ENCODE assay signal across 9 cellular contexts in genomic region chr17:77182205-77182604, GRCh38. TPM values are rescaled to one million over a fixed set of nuclear protein-coding genes. Genes with fewer than 3 reads are reported as not detected.
DNase-seq lines count a peak whose midpoint lies in the region; ATAC-seq and TF ChIP-seq lines count a peak whose summit lies in the region.
"Had no signal": no experiment of that assay in that cellular context is flagged by ENCODE, and none has a peak within 500 bp of the region (broad histone marks: within the 10 kb centered on the region; RNA-seq: fewer than 3 reads in every experiment).

No MANE protein-coding gene starts in this region.

- no peak for TF ChIP-seq CTCF in OCI-LY1 (IDR thresholded peaks at IDR 0.05; ENCODE audit: low read length)

- ATAC-seq in stimulated activated naive B cell treated with anti-CD40 and anti-IgM and Interleukin-4, amounts not matched to agents 10 μg/mL and 1 μg/mL and 100 μg/mL, for 72 hours (replicated peaks) = no peak
- ATAC-seq in HG03097 (IDR thresholded peaks at IDR 0.05; ENCODE audit: low FRiP score, unreplicated experiment) (no peak), GM18505 (IDR thresholded peaks at IDR 0.05; ENCODE audit: unreplicated experiment) (no peak)

- peaks cover 64% of the 10 kb centered on the region for H3K4me1 ChIP-seq in OCI-LY1 (ENCODE audit: insufficient read depth, low read length, severe bottlenecking)

- peaks cover 29% of the 10 kb centered on the region for H3K36me3 ChIP-seq in OCI-LY1 (ENCODE audit: insufficient read depth, low read length)

- no peak overlapping the region for H3K4me3 ChIP-seq in OCI-LY1 (ENCODE audit: low read depth, low read length, poor library complexity, severe bottlenecking)

- H3K27ac Mint-ChIP-seq in activated CD4-positive, alpha-beta T cell treated with anti-CD3 and anti-CD28 coated beads, Interleukin-2, amount 10 ng/mL, durations not matched to agents 7 days and 5 days = peak overlapping the region; percentile 81
- peak overlapping the region; percentile 61 for H3K27ac Mint-ChIP-seq in dendritic cell treated with granulocyte-macrophage colony-stimulating factor and Interleukin-4, amounts not matched to agents 40 ng/mL and 50 ng/mL, for 4 days
- peak overlapping the region; percentile 38 for H3K27ac Mint-ChIP-seq in stimulated activated naive B cell treated with anti-CD40 and anti-IgM and Interleukin-4, amounts not matched to agents 10 μg/mL and 1 μg/mL and 100 μg/mL, for 72 hours

- H3K4me1 Mint-ChIP-seq in activated CD4-positive, alpha-beta T cell treated with anti-CD3 and anti-CD28 coated beads, Interleukin-2, amount 10 ng/mL, durations not matched to agents 7 days and 5 days = peaks cover 29% of the 10 kb centered on the region
- peaks cover 45% of the 10 kb centered on the region for H3K4me1 Mint-ChIP-seq in dendritic cell treated with granulocyte-macrophage colony-stimulating factor and Interleukin-4, amounts not matched to agents 40 ng/mL and 50 ng/mL, for 4 days (ENCODE audit: low read depth)
- H3K4me1 Mint-ChIP-seq in stimulated activated naive B cell treated with anti-CD40 and anti-IgM and Interleukin-4, amounts not matched to agents 10 μg/mL and 1 μg/mL and 100 μg/mL, for 72 hours = peaks cover 18 to 28% of the 10 kb centered on the region in 2 donors

- H3K27ac ChIP-seq in OCI-LY1 (ENCODE audit: low read depth, low read length, poor library complexity, severe bottlenecking) = no peak overlapping the region

- intact Hi-C loops in dendritic cell treated with granulocyte-macrophage colony-stimulating factor and Interleukin-4, amounts not matched to agents 40 ng/mL and 50 ng/mL, for 4 days (cut with micrococcal nuclease) = no loop called here

- peaks cover 25% of the 10 kb centered on the region for H3K36me3 Mint-ChIP-seq in activated CD4-positive, alpha-beta T cell treated with anti-CD3 and anti-CD28 coated beads, Interleukin-2, amount 10 ng/mL, durations not matched to agents 7 days and 5 days (ENCODE audit: low read depth)
- H3K36me3 Mint-ChIP-seq in dendritic cell treated with granulocyte-macrophage colony-stimulating factor and Interleukin-4, amounts not matched to agents 40 ng/mL and 50 ng/mL, for 4 days (ENCODE audit: low read depth) = peaks cover 47% of the 10 kb centered on the region
- peaks cover 15 to 17% of the 10 kb centered on the region in 2 donors for H3K36me3 Mint-ChIP-seq in stimulated activated naive B cell treated with anti-CD40 and anti-IgM and Interleukin-4, amounts not matched to agents 10 μg/mL and 1 μg/mL and 100 μg/mL, for 72 hours

- H3K4me2 ChIP-seq in OCI-LY1 (ENCODE audit: low read length) = peak overlapping the region; percentile 2; the same call in 1 of the 2 replicates

- H3K9ac ChIP-seq in OCI-LY1 (ENCODE audit: low read length) = no peak overlapping the region

- H2AFZ ChIP-seq in OCI-LY1 (ENCODE audit: low read length) = no peak overlapping the region

- H4K20me1 ChIP-seq in OCI-LY1 (ENCODE audit: insufficient read depth, low read length) = no peaks in the 10 kb centered on the region

- no peaks in the 10 kb centered on the region for H3K27me3 Mint-ChIP-seq in activated CD4-positive, alpha-beta T cell treated with anti-CD3 and anti-CD28 coated beads, Interleukin-2, amount 10 ng/mL, durations not matched to agents 7 days and 5 days
- no peaks in the 10 kb centered on the region for H3K27me3 Mint-ChIP-seq in dendritic cell treated with granulocyte-macrophage colony-stimulating factor and Interleukin-4, amounts not matched to agents 40 ng/mL and 50 ng/mL, for 4 days
- H3K27me3 Mint-ChIP-seq in stimulated activated naive B cell treated with anti-CD40 and anti-IgM and Interleukin-4, amounts not matched to agents 10 μg/mL and 1 μg/mL and 100 μg/mL, for 72 hours = no peaks in the 10 kb centered on the region

- no peaks in the 10 kb centered on the region for H3K9me3 ChIP-seq in OCI-LY1 (ENCODE audit: low read length)

- H3K9me2 ChIP-seq in OCI-LY1 (ENCODE audit: low read depth, low read length) = no peaks in the 10 kb centered on the region

- POLR2A ChIA-PET in activated CD4-positive, alpha-beta T cell treated with anti-CD3 and anti-CD28 coated beads, Interleukin-2, amount 10 ng/mL, durations not matched to agents 7 days and 5 days (lab: Charles Lee) = no interaction called here

- TF ChIP-seq POLR2A in GM18505 (IDR thresholded peaks at IDR 0.05; ENCODE audit: borderline replicate concordance, extremely low read depth, insufficient read depth, insufficient read length) = no peak

- no peak for DNase-seq in activated CD4-positive, alpha-beta T cell treated with anti-CD3 and anti-CD28 coated beads, Interleukin-2, amount 10 ng/mL, durations not matched to agents 7 days and 5 days
- no peak for DNase-seq in activated CD4-positive, alpha-beta T cell treated with anti-CD3 and anti-CD28 coated beads for 1 hour
- no peak for DNase-seq in stimulated activated naive B cell treated with anti-CD40 and anti-IgM and Interleukin-4, amounts not matched to agents 10 μg/mL and 1 μg/mL and 100 μg/mL, for 72 hours
- no peak for DNase-seq in DMS 273 treated with DMSO at 0.1 percent for 48 hours (lab: John Stamatoyannopoulos, UW)
- DNase-seq: RPMI8226 had no signal

- H3K27me3 ChIP-seq in OCI-LY1 (ENCODE audit: insufficient read depth, low read length) = no peaks in the 10 kb centered on the region

- CTCF ChIA-PET in activated CD4-positive, alpha-beta T cell treated with anti-CD3 and anti-CD28 coated beads, Interleukin-2, amount 10 ng/mL, durations not matched to agents 7 days and 5 days (lab: Charles Lee) = interaction anchor here (0.9 to 1.9 kb wide), 5 partner anchors 9 to 26 kb away, joined by 3 to 6 read pairs (median 4); no protein-coding TSS in a partner anchor

- H3K79me2 ChIP-seq in OCI-LY1 (ENCODE audit: insufficient read depth, low read length) = peaks cover 40% of the 10 kb centered on the region

- H3F3A ChIP-seq in OCI-LY1 (ENCODE audit: insufficient read depth, low read length) = 0 out of 2 replicates have a peak, but pooled peaks cover under 1% of the 10 kb centered on the region

- no peaks in the 10 kb centered on the region for H3K9me3 Mint-ChIP-seq in activated CD4-positive, alpha-beta T cell treated with anti-CD3 and anti-CD28 coated beads, Interleukin-2, amount 10 ng/mL, durations not matched to agents 7 days and 5 days
- H3K9me3 Mint-ChIP-seq in dendritic cell treated with granulocyte-macrophage colony-stimulating factor and Interleukin-4, amounts not matched to agents 40 ng/mL and 50 ng/mL, for 4 days = no peaks in the 10 kb centered on the region
- no peaks in the 10 kb centered on the region for H3K9me3 Mint-ChIP-seq in stimulated activated naive B cell treated with anti-CD40 and anti-IgM and Interleukin-4, amounts not matched to agents 10 μg/mL and 1 μg/mL and 100 μg/mL, for 72 hours

- H3K4me3 Mint-ChIP-seq in activated CD4-positive, alpha-beta T cell treated with anti-CD3 and anti-CD28 coated beads, Interleukin-2, amount 10 ng/mL, durations not matched to agents 7 days and 5 days = peak overlapping the region; percentile 50
- H3K4me3 Mint-ChIP-seq in dendritic cell treated with granulocyte-macrophage colony-stimulating factor and Interleukin-4, amounts not matched to agents 40 ng/mL and 50 ng/mL, for 4 days = peak overlapping the region; percentile 50
- peak overlapping the region; percentile 58 for H3K4me3 Mint-ChIP-seq in stimulated activated naive B cell treated with anti-CD40 and anti-IgM and Interleukin-4, amounts not matched to agents 10 μg/mL and 1 μg/mL and 100 μg/mL, for 72 hours

RNA-seq across cellular contexts. Expression of gene SEC14L1, which starts 41.4 kb away (rescaled TPM):
- total RNA-seq in activated CD4-positive, alpha-beta T cell treated with anti-CD3 and anti-CD28 coated beads, Interleukin-2, amount 10 ng/mL, durations not matched to agents 7 days and 5 days = 10 to 100 TPM; 56.6 to 57.4 TPM
